8 cellular contexts compared by ENCODE assay signal in genomic region chr17:38485681-38486298, GRCh38. TPM values are rescaled to one million over a fixed set of nuclear protein-coding genes. Genes with fewer than 3 reads are reported as not detected.
DNase-seq lines count a peak whose midpoint lies in the region; ATAC-seq and TF ChIP-seq lines count a peak whose summit lies in the region.
"Not testable (repeated sequence)": the region's sequence is repeated elsewhere in the genome, so short reads cannot be mapped to it uniquely, and the experiment has no call there.

No MANE protein-coding gene starts in this region.

- WGBS in spleen, 5 donors = 62 to 71% (median 69%) methylated on average over 11 to 13 of the region's 13 CpGs

- not testable (repeated sequence) for H3K9me3 ChIP-seq in spleen, thoracic aorta

- H3K4me3 Mint-ChIP-seq in T-cell = not testable (repeated sequence)

- in situ Hi-C loops in GM13976 (cut with MboI; ENCODE audit: low sequenced_read_pairs, unreplicated experiment) = loop anchor here (10.0 kb wide), 1 partner anchor 51 kb away; no protein-coding TSS in a partner anchor

- H3K9me3 Mint-ChIP-seq in T-cell = not testable (repeated sequence)

- TF ChIP-seq CTCF in GM13976 (IDR thresholded peaks at IDR 0.05; ENCODE audit: borderline replicate concordance, control extremely low read depth, extremely low read depth, insufficient read depth, missing control alignments); spleen (IDR thresholded peaks at IDR 0.05 in 8 of 11, conservative IDR thresholded peaks at IDR 0.05 in 3 of 11); thoracic aorta (IDR thresholded peaks at IDR 0.05): not testable (repeated sequence)

- peaks cover 8 to 12% (median 9%) of the 10 kb centered on the region in 3 donors for H3K4me1 Mint-ChIP-seq in T-cell

- H3K27me3 ChIP-seq in spleen (replicated peaks in 1 of 7); thoracic aorta (replicated peaks; ENCODE audit: insufficient read depth): not testable (repeated sequence)

- H3K27ac ChIP-seq in spleen = peak overlapping the region in 5 of 8 donors; percentile 28 to 70 (median 58)
- H3K27ac ChIP-seq in thoracic aorta = peak overlapping the region; percentile 62 to 77

- not testable (repeated sequence) for H3K27me3 Mint-ChIP-seq in T-cell

- DNase-seq in GM13976 (ENCODE audit: low spot score) = peak; percentile 71
- peak in 19 of 34 experiments; percentile 6 to 46 (median 17) for DNase-seq in T-cell
- peak; percentile 81 for DNase-seq in activated effector memory CD4-positive, alpha-beta T cell treated with anti-CD3 and anti-CD28 coated beads, Interleukin-2, amount 50 U/mL, for 16 hours
- peak; percentile 46 for DNase-seq in globus pallidus (ENCODE audit: low spot score)
- DNase-seq in spleen = peak; percentile 84
- not testable (repeated sequence) for DNase-seq in thoracic aorta (ENCODE audit: low spot score)

- not testable (repeated sequence) for H3K4me3 ChIP-seq in spleen, thoracic aorta

- POLR2A ChIA-PET in T-cell (lab: Charles Lee) = not testable (repeated sequence)

- peak overlapping the region in 1 of 2 donors; percentile 20 for H3K27ac Mint-ChIP-seq in T-cell

- not testable (repeated sequence) for TF ChIP-seq POLR2A in spleen (IDR thresholded peaks at IDR 0.05)

- intact Hi-C loops in spleen (cut with DNase I; ENCODE audit: low total_unique reads) = loop anchor here (10.0 kb wide), 1 partner anchor 61 kb away; the partner anchor contains the start of gene ARHGAP23

- ATAC-seq in GM19452 (IDR thresholded peaks at IDR 0.05; ENCODE audit: unreplicated experiment) (peak; percentile 86), HG02943 (IDR thresholded peaks at IDR 0.05; ENCODE audit: low read depth, unreplicated experiment) (peak; percentile 84), T-cell (replicated peaks in 1 of 4) (peak in 1 of 4 experiments; percentile 40)
- ATAC-seq in thoracic aorta (ENCODE audit: insufficient number of reproducible peaks, low FRiP score, low read depth) = not testable (repeated sequence)

- not testable (repeated sequence) for H3K36me3 Mint-ChIP-seq in T-cell

- CTCF ChIA-PET in T-cell (lab: Charles Lee) = interaction anchor here (0.6 to 0.7 kb wide), 5 partner anchors 60 to 178 kb away, joined by 3 to 6 read pairs (median 4); no protein-coding TSS in a partner anchor

- H3K4me1 ChIP-seq in spleen (peaks cover 0 to 31% (median 16%) of the 10 kb centered on the region in 6 donors), thoracic aorta (ENCODE audit: control insufficient read depth in 1 of 2, low read depth in 2 of 2) (peaks cover 13 to 30% of the 10 kb centered on the region in 2 donors)

- H3K36me3 ChIP-seq in spleen = peaks cover 0 to 74% (median 12%) of the 10 kb centered on the region in 6 donors
- H3K36me3 ChIP-seq in thoracic aorta = peaks cover 17% of the 10 kb centered on the region

RNA-seq across cellular contexts. Expression of gene ARHGAP23, which starts 57.5 kb away (rescaled TPM):
- total RNA-seq in T-cell (1 to 10 TPM in 1 of 5 donors, under 1 TPM in 4; 0.40 to 1.2 (median 0.61) TPM), spleen (100 to 1,000 TPM in 4 of 7 donors, 10 to 100 TPM in 3; 60.5 to 250 (median 109) TPM), thoracic aorta (10 to 100 TPM; 87.1 to 89.2 TPM)
- 10 to 100 TPM in 1 of 3 donors, 1 to 10 TPM in 2; 7.5 to 35.4 (median 9.0) TPM for polyA plus RNA-seq in spleen

Comparison
In these comparisons a context has a peak if more than half of its experiments do, and no peak if none do; other contexts are left out.
1. RNA of gene ARHGAP23, which starts 57.5 kb away (total RNA-seq): 60.5 to 250 TPM in spleen and 87.1 to 89.2 TPM in thoracic aorta; 0.40 to 1.2 TPM in T-cell; every median in the first group is over 10 times any median in the second.